In the genomic region with DNA sequence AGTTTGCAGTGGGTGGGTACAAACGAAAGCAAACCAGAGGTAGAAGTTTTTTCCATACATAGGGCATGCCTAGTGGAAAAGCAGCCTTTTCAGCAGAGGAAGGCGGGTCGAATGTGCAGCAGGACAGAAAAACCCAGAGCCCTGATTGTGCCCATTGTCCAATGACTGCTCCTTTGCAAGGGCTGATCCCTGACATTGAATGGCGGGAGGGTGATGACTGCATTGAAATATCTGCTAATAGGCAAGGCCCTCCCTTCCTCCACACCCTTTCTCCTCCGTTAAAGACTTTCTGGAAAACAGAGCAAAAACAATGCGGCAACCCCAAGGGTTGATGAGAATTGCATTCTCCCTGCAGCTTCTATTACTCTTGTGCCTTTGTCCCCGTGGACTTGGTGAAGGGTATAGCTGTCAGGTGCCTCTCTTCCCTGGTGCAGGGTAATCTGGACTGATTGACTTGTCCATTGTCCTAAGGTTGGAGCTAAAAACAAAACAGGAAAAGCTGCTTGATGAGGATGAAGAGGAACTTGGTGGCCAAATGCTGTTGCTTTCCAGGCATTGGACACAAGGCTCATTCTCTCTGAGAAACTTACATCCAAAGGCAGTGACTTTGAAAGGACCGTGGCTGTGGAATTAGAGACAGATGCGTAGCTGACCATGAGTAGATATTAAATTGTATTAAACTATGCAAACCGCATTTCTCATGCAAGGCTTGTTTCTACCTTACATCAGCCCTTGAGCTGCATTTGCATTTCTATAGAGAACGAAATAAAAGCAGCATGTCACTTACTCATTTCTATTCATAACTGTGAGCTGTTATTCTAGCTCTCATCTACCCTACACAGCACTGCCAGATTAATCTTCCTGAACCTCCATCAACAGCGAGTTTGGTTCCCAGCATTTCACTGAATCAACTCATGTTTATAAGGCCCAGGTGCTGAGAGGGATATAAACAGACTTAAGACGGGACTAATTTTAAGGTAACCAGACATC, we compare ENCODE assay signal across 16 cellular contexts.
DNase-seq lines count a peak whose midpoint lies in the region; ATAC-seq and TF ChIP-seq lines count a peak whose summit lies in the region.
"Had no signal": no experiment of that assay in that cellular context is flagged by ENCODE, and none has a peak within 500 bp of the region (broad histone marks: within the 10 kb centered on the region; RNA-seq: fewer than 3 reads in every experiment).

No MANE protein-coding gene starts in this region.

- no peaks in the 10 kb centered on the region for H3K9me3 ChIP-seq in right cardiac atrium (ENCODE audit: control insufficient read depth, low read length)
- no peaks in the 10 kb centered on the region for H3K9me3 ChIP-seq in neural cell (ENCODE audit: low read length)
- H3K9me3 ChIP-seq in thyroid gland, result no peaks in the 10 kb centered on the region

- H3K36me3 ChIP-seq in neural cell (ENCODE audit: insufficient read depth, low read length) (no peaks in the 10 kb centered on the region), thyroid gland (no peaks in the 10 kb centered on the region)

- H3K4me1 ChIP-seq in right cardiac atrium (ENCODE audit: control insufficient read depth, insufficient read depth, low read length), result no peaks in the 10 kb centered on the region
- peaks cover 26 to 40% of the 10 kb centered on the region in 2 donors for H3K4me1 ChIP-seq in thyroid gland

- H3K27ac ChIP-seq in right cardiac atrium (ENCODE audit: low read length) (peak overlapping the region; percentile 4), neural cell (ENCODE audit: low read length) (peak overlapping the region; percentile 86), thyroid gland (peak overlapping the region in 2 of 3 donors; percentile 29 to 35)
- H3K27ac ChIP-seq: HL-60 had no signal

- H3K79me2 ChIP-seq in neural cell (replicated peaks; ENCODE audit: insufficient read depth, low read length), result no peaks in the 10 kb centered on the region

- no peak for TF ChIP-seq CTCF in neural cell (IDR thresholded peaks at IDR 0.05; ENCODE audit: poor library complexity, severe bottlenecking)
- TF ChIP-seq CTCF in thyroid gland (IDR thresholded peaks at IDR 0.05), result no peak

- ATAC-seq in right cardiac atrium (no peak), Right ventricle myocardium superior (ENCODE audit: poor library complexity) (no peak)

- no peak for TF ChIP-seq POLR2A in thyroid gland (IDR thresholded peaks at IDR 0.05)

- H3K9ac ChIP-seq in neural cell (ENCODE audit: low read length), result peak overlapping the region; percentile 58

- no peak for DNase-seq in right cardiac atrium
- no peak for DNase-seq in Right ventricle myocardium superior
- peak; percentile 48 for DNase-seq in astrocyte of the hippocampus (ENCODE audit: low read depth, low spot score)
- no peak for DNase-seq in thyroid gland
- no peak for DNase-seq in activated CD4-positive, CD25-positive, alpha-beta regulatory T cell treated with anti-CD3 and anti-CD28 coated beads, Interleukin-2, amount 50 U/mL, for 72 hours
- no peak for DNase-seq in NCI-H2196 treated with DMSO at 0.1 percent for 48 hours (lab: John Stamatoyannopoulos, UW; ENCODE audit: unreplicated experiment)
- DNase-seq in NOMO-1 treated with DMSO at 0.1 percent for 48 hours (lab: John Stamatoyannopoulos, UW; ENCODE audit: unreplicated experiment), result no peak
- DNase-seq: COR-L47, DMS153, EL, H9, NCI-H1417, NCI-H187 treated with DMSO at 0.1 percent for 48 hours, NCI-H510A treated with DMSO at 0.1 percent for 48 hours had no signal

- WGBS in right cardiac atrium, result 80% methylated on average over 13 of the region's 13 CpGs
- 92% methylated on average over 13 of the region's 13 CpGs for WGBS in thyroid gland, 2 donors

- peak; percentile 9 for TF ChIP-seq RAD21 in neural cell (conservative IDR thresholded peaks at IDR 0.05)

- intact Hi-C loops in right cardiac atrium (cut with DNase I) (loop anchor here in 1 of 4 donors (10.0 kb wide), 1 partner anchor 72 kb away; a partner anchor contains a TSS), Right ventricle myocardium superior (cut with DNase I) (no loop called here), thyroid gland (cut with DNase I) (no loop called here)

- H4K20me1 ChIP-seq in neural cell (ENCODE audit: insufficient read depth), result no peaks in the 10 kb centered on the region

- peak overlapping the region; percentile 34 for H2AFZ ChIP-seq in neural cell (ENCODE audit: low read depth, low read length)

- no peak overlapping the region for H3K4me3 ChIP-seq in right cardiac atrium (ENCODE audit: low read length)
- peak overlapping the region; percentile 53 for H3K4me3 ChIP-seq in neural cell (ENCODE audit: low read length)
- no peak overlapping the region for H3K4me3 ChIP-seq in thyroid gland (replicated peaks in 1 of 3)

- H3F3A ChIP-seq in neural cell (ENCODE audit: insufficient read depth, low read length, poor library complexity, severe bottlenecking), result peaks cover 6% of the 10 kb centered on the region

- no peaks in the 10 kb centered on the region for H3K9me2 ChIP-seq in neural cell (ENCODE audit: insufficient read depth, low read length)

- TF ChIP-seq EP300 in neural cell (conservative IDR thresholded peaks at IDR 0.05; ENCODE audit: poor library complexity, severe bottlenecking), result no peak

- H3K4me2 ChIP-seq in neural cell (ENCODE audit: low read length), result peak overlapping the region; percentile 38

- H3K27me3 ChIP-seq in right cardiac atrium (ENCODE audit: control insufficient read depth, insufficient read depth) (no peaks in the 10 kb centered on the region), neural cell (ENCODE audit: insufficient read depth, low read depth, low read length) (no peaks in the 10 kb centered on the region), thyroid gland (no peaks in the 10 kb centered on the region)

TF ChIP-seq in neural cell, 6 proteins besides CTCF, POLR2A, EP300 and RAD21:
- TF ChIP-seq TAF1 (IDR thresholded peaks at IDR 0.05; ENCODE audit: low read depth), result no peak
- TF ChIP-seq, protein P1, sequence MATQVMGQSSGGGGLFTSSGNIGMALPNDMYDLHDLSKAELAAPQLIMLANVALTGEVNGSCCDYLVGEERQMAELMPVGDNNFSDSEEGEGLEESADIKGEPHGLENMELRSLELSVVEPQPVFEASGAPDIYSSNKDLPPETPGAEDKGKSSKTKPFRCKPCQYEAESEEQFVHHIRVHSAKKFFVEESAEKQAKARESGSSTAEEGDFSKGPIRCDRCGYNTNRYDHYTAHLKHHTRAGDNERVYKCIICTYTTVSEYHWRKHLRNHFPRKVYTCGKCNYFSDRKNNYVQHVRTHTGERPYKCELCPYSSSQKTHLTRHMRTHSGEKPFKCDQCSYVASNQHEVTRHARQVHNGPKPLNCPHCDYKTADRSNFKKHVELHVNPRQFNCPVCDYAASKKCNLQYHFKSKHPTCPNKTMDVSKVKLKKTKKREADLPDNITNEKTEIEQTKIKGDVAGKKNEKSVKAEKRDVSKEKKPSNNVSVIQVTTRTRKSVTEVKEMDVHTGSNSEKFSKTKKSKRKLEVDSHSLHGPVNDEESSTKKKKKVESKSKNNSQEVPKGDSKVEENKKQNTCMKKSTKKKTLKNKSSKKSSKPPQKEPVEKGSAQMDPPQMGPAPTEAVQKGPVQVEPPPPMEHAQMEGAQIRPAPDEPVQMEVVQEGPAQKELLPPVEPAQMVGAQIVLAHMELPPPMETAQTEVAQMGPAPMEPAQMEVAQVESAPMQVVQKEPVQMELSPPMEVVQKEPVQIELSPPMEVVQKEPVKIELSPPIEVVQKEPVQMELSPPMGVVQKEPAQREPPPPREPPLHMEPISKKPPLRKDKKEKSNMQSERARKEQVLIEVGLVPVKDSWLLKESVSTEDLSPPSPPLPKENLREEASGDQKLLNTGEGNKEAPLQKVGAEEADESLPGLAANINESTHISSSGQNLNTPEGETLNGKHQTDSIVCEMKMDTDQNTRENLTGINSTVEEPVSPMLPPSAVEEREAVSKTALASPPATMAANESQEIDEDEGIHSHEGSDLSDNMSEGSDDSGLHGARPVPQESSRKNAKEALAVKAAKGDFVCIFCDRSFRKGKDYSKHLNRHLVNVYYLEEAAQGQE (IDR thresholded peaks at IDR 0.05; ENCODE audit: borderline replicate concordance), result peak; percentile 43
- peak; percentile 18 for TF ChIP-seq POLR2AphosphoS5 (IDR thresholded peaks at IDR 0.05)

Comparison
In these comparisons a context has a peak if more than half of its experiments do, and no peak if none do; other contexts are left out.
1. H3K27ac ChIP-seq: peak in every context shown above with its lines; median percentile 86 in neural cell; 32 in thyroid gland; 4 in right cardiac atrium.